7 cellular contexts compared by ENCODE assay signal in genomic region chr3:17219593-17219992, GRCh38.
"Had no signal": no experiment of that assay in that cellular context is flagged by ENCODE, and none has a peak within 500 bp of the region (broad histone marks: within the 10 kb centered on the region; RNA-seq: fewer than 3 reads in every experiment).

No MANE protein-coding gene starts in this region.

- H3K4me2 ChIP-seq: KMS-11 had no signal

- H3K9ac ChIP-seq: KMS-11 had no signal

- H3K4me3 ChIP-seq: K562 had no signal

- H3K27me3 Mint-ChIP-seq: IgD-negative memory B cell had no signal

- H3K4me3 Mint-ChIP-seq: IgD-negative memory B cell had no signal

- H3K27ac ChIP-seq: HL-60, KMS-11 had no signal

- DNase-seq: IMR-90, KBM-7, KG1 had no signal

- H3K27ac Mint-ChIP-seq: IgD-negative memory B cell had no signal
